In the genomic region with DNA sequence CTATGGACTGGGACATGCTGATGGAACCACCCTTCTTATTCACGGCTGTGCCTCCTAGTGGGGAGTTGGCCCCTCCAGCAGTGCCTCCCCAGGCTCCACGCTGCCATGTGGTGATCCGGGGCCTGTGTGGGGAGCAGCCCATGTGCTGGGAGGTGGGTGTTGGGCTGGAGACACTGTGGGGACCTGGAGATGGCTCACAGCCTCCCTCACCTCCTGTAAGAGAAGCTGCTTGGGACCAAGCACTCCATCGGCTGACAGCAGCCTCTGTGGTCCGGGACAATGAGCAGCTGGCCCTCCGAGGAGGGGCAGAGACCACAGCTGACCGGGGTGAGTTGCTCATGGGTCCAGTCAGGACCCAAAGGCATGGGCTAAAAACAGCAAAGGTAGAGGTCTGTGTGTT, we compare ENCODE assay signal across 26 cellular contexts. TPM values are rescaled to one million over a fixed set of nuclear protein-coding genes. Genes with fewer than 3 reads are reported as not detected.
A peak's percentile ranks its signal among the peaks of the same experiment; 100 is the strongest.
DNase-seq lines count a peak whose midpoint lies in the region; ATAC-seq and TF ChIP-seq lines count a peak whose summit lies in the region.
"Had no signal": no experiment of that assay in that cellular context is flagged by ENCODE, and none has a peak within 500 bp of the region (broad histone marks: within the 10 kb centered on the region; RNA-seq: fewer than 3 reads in every experiment).

No MANE protein-coding gene starts in this region.

- H3K79me1 ChIP-seq in neuronal stem cell (ENCODE audit: low read depth, low read length): peaks cover 5% of the 10 kb centered on the region

- H2BK120ac ChIP-seq in neuronal stem cell (ENCODE audit: low read depth, low read length): no peak overlapping the region

- H3K4me2 ChIP-seq in neuronal stem cell (ENCODE audit: insufficient read depth, low read length, poor library complexity, severe bottlenecking): no peak overlapping the region
- H3K4me2 ChIP-seq: A549; BLaER1 treated with 17β-estradiol and CSF1 and Interleukin-3, amounts not matched to agents 10 nM and 100 nM had no signal

- POLR2A ChIA-PET in MCF 10A (lab: Yijun Ruan, JAX): interaction anchor here (1.0 to 2.3 kb wide), 2 partner anchors 16 to 53 kb away, joined by 6 to 11 read pairs; no protein-coding TSS in a partner anchor
- POLR2A ChIA-PET in CD4-positive, alpha-beta memory T cell (lab: Charles Lee; ENCODE audit: partially characterized antibody): interaction anchor here (0.6 kb wide), 1 partner anchor 12 kb away, joined by 3 read pairs; no protein-coding TSS in a partner anchor

- peak overlapping the region; percentile 44 for H3K23ac ChIP-seq in neuronal stem cell (ENCODE audit: low read depth, low read length, poor library complexity)

- H2BK5ac ChIP-seq in neuronal stem cell (ENCODE audit: low read length): no peak overlapping the region

- H2AK5ac ChIP-seq in neuronal stem cell (ENCODE audit: low read depth, low read length): no peak overlapping the region

- no peak overlapping the region for H4K91ac ChIP-seq in neuronal stem cell (ENCODE audit: low read depth, low read length, poor library complexity)

- no peak overlapping the region for H3K27ac ChIP-seq in breast epithelium
- no peak overlapping the region for H3K27ac ChIP-seq in neuronal stem cell (replicated peaks; ENCODE audit: low read length)
- no peak overlapping the region for H3K27ac ChIP-seq in CD4-positive, alpha-beta memory T cell (ENCODE audit: low read depth, low read length)
- H3K27ac ChIP-seq: A549; BLaER1 treated with 17β-estradiol and CSF1 and Interleukin-3, amounts not matched to agents 10 nM and 100 nM; SJCRH30 had no signal

- H3K36me3 ChIP-seq in breast epithelium (peaks cover 3% of the 10 kb centered on the region), neuronal stem cell (replicated peaks in 1 of 2; ENCODE audit: control insufficient read depth in 2 of 2, insufficient read depth in 2 of 2, low read length in 2 of 2) (peaks cover 20 to 31% of the 10 kb centered on the region in 2 donors)
- H3K36me3 ChIP-seq in CD4-positive, alpha-beta memory T cell (ENCODE audit: insufficient read depth, low read length): peaks cover 22% of the 10 kb centered on the region

- peaks cover 13% of the 10 kb centered on the region for H3K36me3 Mint-ChIP-seq in MCF 10A (ENCODE audit: insufficient read depth, unreplicated experiment)
- peaks cover 10% of the 10 kb centered on the region for H3K36me3 Mint-ChIP-seq in chondrocyte (ENCODE audit: low read depth)
- H3K36me3 Mint-ChIP-seq in CD4-positive, alpha-beta memory T cell: peaks cover 26% of the 10 kb centered on the region in 2 donors

- H3K4me1 ChIP-seq in breast epithelium (no peaks in the 10 kb centered on the region), neuronal stem cell (ENCODE audit: control insufficient read depth in 2 of 2, insufficient read depth in 1 of 2, low read depth in 1 of 2, low read length in 2 of 2) (peaks cover 0 to 1% of the 10 kb centered on the region in 2 donors)
- H3K4me1 ChIP-seq in CD4-positive, alpha-beta memory T cell (ENCODE audit: insufficient read depth, low read length): no peaks in the 10 kb centered on the region
- H3K4me1 ChIP-seq: A549, Caco-2 had no signal

- H3K4me1 Mint-ChIP-seq in MCF 10A (ENCODE audit: insufficient read depth, unreplicated experiment): no peaks in the 10 kb centered on the region
- H3K4me1 Mint-ChIP-seq in chondrocyte (ENCODE audit: low read depth): no peaks in the 10 kb centered on the region
- no peaks in the 10 kb centered on the region for H3K4me1 Mint-ChIP-seq in CD4-positive, alpha-beta memory T cell

- no peak overlapping the region for H4K8ac ChIP-seq in neuronal stem cell (ENCODE audit: low read depth, low read length)

- H2BK12ac ChIP-seq in neuronal stem cell (ENCODE audit: low read length): no peak overlapping the region

- H3K4me3 Mint-ChIP-seq in MCF 10A (ENCODE audit: unreplicated experiment) (no peak overlapping the region), chondrocyte (ENCODE audit: unreplicated experiment) (no peak overlapping the region)
- peak overlapping the region in 1 of 8 donors; percentile 68 for H3K4me3 Mint-ChIP-seq in CD4-positive, alpha-beta memory T cell
- H3K4me3 Mint-ChIP-seq: CD4-positive, alpha-beta T cell had no signal

- intact Hi-C loops in MCF 10A (cut with micrococcal nuclease) (no loop called here), breast epithelium (cut with DNase I; ENCODE audit: low total_unique reads) (loop anchor here (10.0 kb wide), 1 partner anchor 55 kb away; the partner anchor contains the start of gene ABCF3)
- intact Hi-C loops in CD4-positive, alpha-beta memory T cell (cut with micrococcal nuclease): no loop called here

- H3K4ac ChIP-seq in neuronal stem cell (ENCODE audit: low read length): no peak overlapping the region

- WGBS in neuronal stem cell (ENCODE audit: extremely low coverage in 2 of 2, insufficient read length in 2 of 2, insufficient replicate concordance in 1 of 2), 2 donors: no CpG with 5 or more reads among the region's 7 CpGs

- H3K27me3 Mint-ChIP-seq in MCF 10A (ENCODE audit: insufficient read depth, unreplicated experiment): no peaks in the 10 kb centered on the region
- peaks cover 2% of the 10 kb centered on the region for H3K27me3 Mint-ChIP-seq in chondrocyte (ENCODE audit: low read depth)
- peaks cover 0 to 2% of the 10 kb centered on the region in 2 donors for H3K27me3 Mint-ChIP-seq in CD4-positive, alpha-beta memory T cell
- H3K27me3 Mint-ChIP-seq: CD4-positive, alpha-beta T cell had no signal

- H2BK15ac ChIP-seq in neuronal stem cell (ENCODE audit: low read length): no peak overlapping the region

- H3K27ac Mint-ChIP-seq in MCF 10A (ENCODE audit: low read depth, unreplicated experiment) (no peak overlapping the region), chondrocyte (ENCODE audit: unreplicated experiment) (no peak overlapping the region)
- H3K27ac Mint-ChIP-seq in CD4-positive, alpha-beta memory T cell: no peak overlapping the region
- H3K27ac Mint-ChIP-seq: CD4-positive, alpha-beta T cell had no signal

- H3K14ac ChIP-seq in neuronal stem cell (ENCODE audit: low read length): no peak overlapping the region

- H3K4me3 ChIP-seq in breast epithelium (no peak overlapping the region), neuronal stem cell (ENCODE audit: low read length in 2 of 2) (no peak overlapping the region)
- H3K4me3 ChIP-seq in CD4-positive, alpha-beta memory T cell (ENCODE audit: low read length in 2 of 2): no peak overlapping the region
- H3K4me3 ChIP-seq: A549; BLaER1 treated with 17β-estradiol and CSF1 and Interleukin-3, amounts not matched to agents 10 nM and 100 nM; SJCRH30 had no signal

- H3K9me3 Mint-ChIP-seq in MCF 10A (ENCODE audit: unreplicated experiment): no peaks in the 10 kb centered on the region
- H3K9me3 Mint-ChIP-seq in chondrocyte (ENCODE audit: low read depth): no peaks in the 10 kb centered on the region
- no peaks in the 10 kb centered on the region for H3K9me3 Mint-ChIP-seq in CD4-positive, alpha-beta memory T cell
- H3K9me3 Mint-ChIP-seq: CD4-positive, alpha-beta T cell had no signal

- H3K9me3 ChIP-seq in breast epithelium (no peaks in the 10 kb centered on the region), neuronal stem cell (replicated peaks in 1 of 2; ENCODE audit: control insufficient read depth in 2 of 2, insufficient read depth in 1 of 2, low read depth in 1 of 2, low read length in 2 of 2) (no peaks in the 10 kb centered on the region)
- H3K9me3 ChIP-seq in CD4-positive, alpha-beta memory T cell (ENCODE audit: control insufficient read depth in 1 of 2, low read length in 2 of 2): no peaks in the 10 kb centered on the region
- H3K9me3 ChIP-seq: A549; BLaER1 treated with 17β-estradiol and CSF1 and Interleukin-3, amounts not matched to agents 10 nM and 100 nM; Caco-2; SJCRH30 had no signal

- TF ChIP-seq CTCF in MCF 10A (IDR thresholded peaks at IDR 0.05; ENCODE audit: unreplicated experiment): no peak
- TF ChIP-seq CTCF in breast epithelium (IDR thresholded peaks at IDR 0.05): no peak
- no peak for TF ChIP-seq CTCF in chondrocyte (IDR thresholded peaks at IDR 0.05)

- no peaks in the 10 kb centered on the region for H3K27me3 ChIP-seq in breast epithelium
- H3K27me3 ChIP-seq in neuronal stem cell (ENCODE audit: control insufficient read depth in 3 of 3, insufficient read depth in 3 of 3, low read depth in 1 of 3, low read length in 3 of 3): peaks cover 0 to 36% (median 0%) of the 10 kb centered on the region in 3 experiments
- H3K27me3 ChIP-seq in CD4-positive, alpha-beta memory T cell (ENCODE audit: insufficient read depth, low read length): no peaks in the 10 kb centered on the region
- H3K27me3 ChIP-seq: BLaER1 treated with 17β-estradiol and CSF1 and Interleukin-3, amounts not matched to agents 10 nM and 100 nM; SJCRH30 had no signal

- no peak overlapping the region for H2AFZ ChIP-seq in neuronal stem cell (ENCODE audit: low read length)

- no peak for DNase-seq in MCF 10A (ENCODE audit: unreplicated experiment)
- no peak for DNase-seq in breast epithelium (ENCODE audit: low spot score in 2 of 2)
- DNase-seq in chondrocyte (ENCODE audit: low spot score): peak; percentile 70
- DNase-seq in neuronal stem cell (ENCODE audit: low spot score): no peak
- no peak for DNase-seq in CD4-positive, alpha-beta memory T cell
- DNase-seq: CD4-positive, alpha-beta T cell; DMS 273 treated with DMSO at 0.1 percent for 48 hours; DMS79 treated with DMSO at 0.1 percent for 48 hours; GF-D8; NCI-H1105 treated with DMSO at 0.1 percent for 48 hours; NCI-H146; NCI-H1930; NCI-H446; NCI-H524 treated with DMSO at 0.1 percent for 48 hours; NCI-H774 had no signal

- TSS peak; percentile 18 for BruUV-seq in MCF 10A (replicated peaks; lab: Mats Ljungman, UMichigan)

- CTCF ChIA-PET in MCF 10A (lab: Yijun Ruan, JAX): interaction anchor here (0.6 to 4.0 kb wide), 4 partner anchors 11 to 59 kb away, joined by 3 to 25 read pairs (median 6); partner anchors contain the start of gene EEF1AKMT4
- CTCF ChIA-PET in CD4-positive, alpha-beta memory T cell (lab: Charles Lee; ENCODE audit: partially characterized antibody): interaction anchor here (1.0 to 8.3 kb wide), 5 partner anchors 10 to 104 kb away, joined by 3 to 59 read pairs (median 5); partner anchors contain the start of genes EEF1AKMT4, EIF2B5 and VWA5B2

- no peak overlapping the region for H3K18ac ChIP-seq in neuronal stem cell (ENCODE audit: low read length)

- no peak for TF ChIP-seq POLR2A in breast epithelium (IDR thresholded peaks at IDR 0.05)

- peak overlapping the region; percentile 30 for H3K9ac ChIP-seq in neuronal stem cell (ENCODE audit: low read depth, low read length, poor library complexity)
- H3K9ac ChIP-seq: BLaER1 treated with 17β-estradiol and CSF1 and Interleukin-3, amounts not matched to agents 10 nM and 100 nM had no signal

- ATAC-seq in GM19395 (IDR thresholded peaks at IDR 0.05; ENCODE audit: unreplicated experiment): no peak
- no peak for ATAC-seq in GM21786 (IDR thresholded peaks at IDR 0.05; ENCODE audit: unreplicated experiment)
- ATAC-seq: Right ventricle myocardium inferior had no signal

RNA-seq across cellular contexts. Expression of gene ALG3, which starts 9.1 kb away (rescaled TPM):
- total RNA-seq in MCF 10A (2022): 60.4 and 77.8 TPM in 2 replicates
- total RNA-seq in breast epithelium: 10 to 100 TPM; 36.4 to 46.5 (median 42.6) TPM
- total RNA-seq in chondrocyte: 33.3 to 43.7 TPM (median 36.8 TPM) in 3 replicates
- polyA plus RNA-seq in neuronal stem cell (2013, experiment 1 of 2): 34.1 TPM
- 34.0 TPM for polyA plus RNA-seq in neuronal stem cell (2013, experiment 2 of 2)
- 10 to 100 TPM; 37.5 to 40.6 TPM for total RNA-seq in CD4-positive, alpha-beta memory T cell
- polyA plus RNA-seq in CD4-positive, alpha-beta memory T cell: 10 to 100 TPM; 56.5 to 67.8 TPM

RNA-seq across cellular contexts. Expression of gene EEF1AKMT4, which starts 9.8 kb away (rescaled TPM):
- total RNA-seq in MCF 10A (2022): 4.9 and 10.1 TPM in 2 replicates
- 1 to 10 TPM; 3.4 to 9.7 (median 6.2) TPM for total RNA-seq in breast epithelium
- 4.3 to 5.0 TPM (median 4.4 TPM) in 3 replicates for total RNA-seq in chondrocyte
- 2.8 TPM for polyA plus RNA-seq in neuronal stem cell (2013, experiment 1 of 2)
- polyA plus RNA-seq in neuronal stem cell (2013, experiment 2 of 2): 2.5 TPM
- total RNA-seq in CD4-positive, alpha-beta memory T cell: 1 to 10 TPM; 1.7 to 2.1 TPM
- 1 to 10 TPM; 3.8 to 4.6 TPM for polyA plus RNA-seq in CD4-positive, alpha-beta memory T cell
- total RNA-seq: CD4-positive, alpha-beta T cell had no signal

RNA-seq across cellular contexts. Expression of gene VWA5B2, which starts 10.3 kb away (rescaled TPM):
- total RNA-seq in MCF 10A (2022) (not detected in 2 replicates), breast epithelium (under 1 TPM; 0.16 to 0.88 (median 0.33) TPM), chondrocyte (0.25 TPM in 1 of 3 replicates, not detected in the others)
- polyA plus RNA-seq in neuronal stem cell (2013, experiment 1 of 2): 0.13 TPM
- 0.21 TPM for polyA plus RNA-seq in neuronal stem cell (2013, experiment 2 of 2)
- total RNA-seq in CD4-positive, alpha-beta memory T cell: not detected
- under 1 TPM in 1 of 2 donors, not detected in 1; 0.38 TPM for polyA plus RNA-seq in CD4-positive, alpha-beta memory T cell
- total RNA-seq: CD4-positive, alpha-beta T cell; H4; M059J; Right ventricle myocardium inferior; RPMI7951 had no signal

RNA-seq across cellular contexts. Expression of gene CAMK2N2, which starts 21.6 kb away (rescaled TPM):
- 6.1 TPM in 2 replicates for total RNA-seq in MCF 10A (2022)
- not detected for total RNA-seq in breast epithelium
- 3.2 to 5.3 TPM (median 3.9 TPM) in 3 replicates for total RNA-seq in chondrocyte
- 2.9 TPM for polyA plus RNA-seq in neuronal stem cell (2013, experiment 1 of 2)
- polyA plus RNA-seq in neuronal stem cell (2013, experiment 2 of 2): 2.7 TPM
- total RNA-seq in CD4-positive, alpha-beta memory T cell: under 1 TPM in 1 of 2 experiments, not detected in 1; 0.25 TPM
- polyA plus RNA-seq in CD4-positive, alpha-beta memory T cell: not detected
- total RNA-seq: CD4-positive, alpha-beta T cell; HT-29; Right ventricle myocardium inferior had no signal

RNA-seq across cellular contexts. Expression of gene ECE2, which starts 36.1 kb away (rescaled TPM):
- not detected in 2 replicates for total RNA-seq in MCF 10A (2022)
- not detected for total RNA-seq in breast epithelium
- not detected in 3 replicates for total RNA-seq in chondrocyte
- polyA plus RNA-seq in neuronal stem cell (2013, experiment 1 of 2): 0.04 TPM
- 0.06 TPM for polyA plus RNA-seq in neuronal stem cell (2013, experiment 2 of 2)
- total RNA-seq in CD4-positive, alpha-beta memory T cell: not detected
- polyA plus RNA-seq in CD4-positive, alpha-beta memory T cell: not detected
- total RNA-seq: Caco-2; CD4-positive, alpha-beta T cell; H4; HT-29; M059J; Right ventricle myocardium inferior; RPMI7951; SJCRH30 had no signal
- polyA plus RNA-seq: A549 had no signal
